27 cellular contexts compared by ENCODE assay signal in genomic region chr5:23221838-23222237, GRCh38.
A peak's percentile ranks its signal among the peaks of the same experiment; 100 is the strongest.
DNase-seq lines count a peak whose midpoint lies in the region; ATAC-seq lines count a peak whose summit lies in the region.
"Had no signal": no experiment of that assay in that cellular context is flagged by ENCODE, and none has a peak within 500 bp of the region (broad histone marks: within the 10 kb centered on the region; RNA-seq: fewer than 3 reads in every experiment).

No MANE protein-coding gene starts in this region.

- DNase-seq in occipital lobe (lab: John Stamatoyannopoulos, UW): peak; percentile 16
- peak; percentile 55 for DNase-seq in putamen (ENCODE audit: low spot score)
- peak; percentile 23 for DNase-seq in superior temporal gyrus (ENCODE audit: extremely low spot score)
- DNase-seq in SHP77 (lab: John Stamatoyannopoulos, UW): no peak
- no peak for DNase-seq in NCI-H82 treated with DMSO at 0.1 percent for 48 hours (lab: John Stamatoyannopoulos, UW; ENCODE audit: unreplicated experiment)
- DNase-seq: 8988T; ACHN; AML-193; BE2C; C1 segment of cervical spinal cord; Caco-2; Calu3; CD4-positive, alpha-beta memory T cell; CD4-positive, alpha-beta T cell; CD4-positive, CD25-positive, alpha-beta regulatory T cell; CD8-positive, alpha-beta memory T cell; CD8-positive, alpha-beta T cell; COR-L47; DMS 273 treated with DMSO at 0.1 percent for 48 hours; DMS153; DMS53; DMS79; DMS79 treated with DMSO at 0.1 percent for 48 hours; DND-41; EL had no signal

- no peak for ATAC-seq in GM18511 (IDR thresholded peaks at IDR 0.05; ENCODE audit: unreplicated experiment)
- ATAC-seq: A549; CD8-positive, alpha-beta T cell had no signal

Comparison
In these comparisons a context has a peak if more than half of its experiments do, and no peak if none do; other contexts are left out.
1. DNase-seq: peak in occipital lobe (single experiment), putamen (single experiment) and superior temporal gyrus (single experiment); none in SHP77 (0 of 2) and NCI-H82 treated with DMSO at 0.1 percent for 48 hours (single experiment).